13 cellular contexts compared by ENCODE assay signal in genomic region chr5:27172708-27173107, GRCh38.
DNase-seq lines count a peak whose midpoint lies in the region; ATAC-seq, FAIRE-seq and TF ChIP-seq lines count a peak whose summit lies in the region.
"Had no signal": no experiment of that assay in that cellular context is flagged by ENCODE, and none has a peak within 500 bp of the region (broad histone marks: within the 10 kb centered on the region; RNA-seq: fewer than 3 reads in every experiment).

No MANE protein-coding gene starts in this region.

- H3K4me1 Mint-ChIP-seq in stimulated activated memory B cell treated with anti-CD40 and anti-IgM and Interleukin-4, amounts not matched to agents 10 μg/mL and 1 μg/mL and 100 μg/mL, for 72 hours, result no peaks in the 10 kb centered on the region
- no peaks in the 10 kb centered on the region for H3K4me1 Mint-ChIP-seq in type B pancreatic cell (ENCODE audit: unreplicated experiment)

- no peak overlapping the region for H3K4me3 Mint-ChIP-seq in stimulated activated memory B cell treated with anti-CD40 and anti-IgM and Interleukin-4, amounts not matched to agents 10 μg/mL and 1 μg/mL and 100 μg/mL, for 72 hours
- no peak overlapping the region for H3K4me3 Mint-ChIP-seq in type B pancreatic cell
- H3K4me3 Mint-ChIP-seq: CD8-positive, alpha-beta T cell; H9 had no signal

- ATAC-seq in stimulated activated memory B cell treated with anti-CD40 and anti-IgM and Interleukin-4, amounts not matched to agents 10 μg/mL and 1 μg/mL and 100 μg/mL, for 72 hours, result no peak
- no peak for ATAC-seq in GM18505 (IDR thresholded peaks at IDR 0.05; ENCODE audit: unreplicated experiment)
- ATAC-seq: CD8-positive, alpha-beta T cell had no signal

- peaks cover 3% of the 10 kb centered on the region for H3K9me3 Mint-ChIP-seq in stimulated activated memory B cell treated with anti-CD40 and anti-IgM and Interleukin-4, amounts not matched to agents 10 μg/mL and 1 μg/mL and 100 μg/mL, for 72 hours
- no peaks in the 10 kb centered on the region for H3K9me3 Mint-ChIP-seq in type B pancreatic cell
- H3K9me3 Mint-ChIP-seq: H9 had no signal

- no peaks in the 10 kb centered on the region for H3K36me3 Mint-ChIP-seq in stimulated activated memory B cell treated with anti-CD40 and anti-IgM and Interleukin-4, amounts not matched to agents 10 μg/mL and 1 μg/mL and 100 μg/mL, for 72 hours
- H3K36me3 Mint-ChIP-seq in type B pancreatic cell, result no peaks in the 10 kb centered on the region
- H3K36me3 Mint-ChIP-seq: CD8-positive, alpha-beta T cell had no signal

- peak; percentile 30 for DNase-seq in CMK (ENCODE audit: low read depth)
- DNase-seq in HTR-8/SVneo (ENCODE audit: insufficient read length, low spot score), result no peak
- peak; percentile 2 for DNase-seq in SW480 (ENCODE audit: low spot score)
- DNase-seq in iris pigment epithelial cell (ENCODE audit: low read depth), result peak; percentile 5
- no peak for DNase-seq in type B pancreatic cell (ENCODE audit: extremely low spot score, unreplicated experiment)
- DNase-seq: CD8-positive, alpha-beta T cell; DMS79; H9; MV-4-11; NCI-H1694 treated with DMSO at 0.1 percent for 48 hours; SJCRH30 had no signal

- H3K27ac Mint-ChIP-seq in stimulated activated memory B cell treated with anti-CD40 and anti-IgM and Interleukin-4, amounts not matched to agents 10 μg/mL and 1 μg/mL and 100 μg/mL, for 72 hours, result no peak overlapping the region
- no peak overlapping the region for H3K27ac Mint-ChIP-seq in type B pancreatic cell
- H3K27ac Mint-ChIP-seq: CD8-positive, alpha-beta T cell; H9 had no signal

- TF ChIP-seq CTCF in type B pancreatic cell (conservative IDR thresholded peaks at IDR 0.05), result no peak

- no peak for TF ChIP-seq POLR2A in GM18505 (IDR thresholded peaks at IDR 0.05; ENCODE audit: borderline replicate concordance, extremely low read depth, insufficient read depth, insufficient read length)

- H3K27me3 Mint-ChIP-seq in stimulated activated memory B cell treated with anti-CD40 and anti-IgM and Interleukin-4, amounts not matched to agents 10 μg/mL and 1 μg/mL and 100 μg/mL, for 72 hours, result no peaks in the 10 kb centered on the region
- H3K27me3 Mint-ChIP-seq in type B pancreatic cell, result peaks cover 14% of the 10 kb centered on the region

- peak; percentile 83 for FAIRE-seq in HTR-8/SVneo (lab: Jason Lieb, UNC)

Comparison
In these comparisons a context has a peak if more than half of its experiments do, and no peak if none do; other contexts are left out.
1. DNase-seq: peak in CMK (single experiment), SW480 (single experiment) and iris pigment epithelial cell (single experiment); none in HTR-8/SVneo (single experiment) and type B pancreatic cell (single experiment).